ENCODE assay signal across 1 cellular context in genomic region chr14:100267990-100268389, GRCh38.
TF ChIP-seq lines count a peak whose summit lies in the region.

No MANE protein-coding gene starts in this region.

TF ChIP-seq in WTC11, 78 proteins besides CTCF, POLR2A, EP300 and RAD21 (continued from another document):
- TF ChIP-seq, protein P1, sequence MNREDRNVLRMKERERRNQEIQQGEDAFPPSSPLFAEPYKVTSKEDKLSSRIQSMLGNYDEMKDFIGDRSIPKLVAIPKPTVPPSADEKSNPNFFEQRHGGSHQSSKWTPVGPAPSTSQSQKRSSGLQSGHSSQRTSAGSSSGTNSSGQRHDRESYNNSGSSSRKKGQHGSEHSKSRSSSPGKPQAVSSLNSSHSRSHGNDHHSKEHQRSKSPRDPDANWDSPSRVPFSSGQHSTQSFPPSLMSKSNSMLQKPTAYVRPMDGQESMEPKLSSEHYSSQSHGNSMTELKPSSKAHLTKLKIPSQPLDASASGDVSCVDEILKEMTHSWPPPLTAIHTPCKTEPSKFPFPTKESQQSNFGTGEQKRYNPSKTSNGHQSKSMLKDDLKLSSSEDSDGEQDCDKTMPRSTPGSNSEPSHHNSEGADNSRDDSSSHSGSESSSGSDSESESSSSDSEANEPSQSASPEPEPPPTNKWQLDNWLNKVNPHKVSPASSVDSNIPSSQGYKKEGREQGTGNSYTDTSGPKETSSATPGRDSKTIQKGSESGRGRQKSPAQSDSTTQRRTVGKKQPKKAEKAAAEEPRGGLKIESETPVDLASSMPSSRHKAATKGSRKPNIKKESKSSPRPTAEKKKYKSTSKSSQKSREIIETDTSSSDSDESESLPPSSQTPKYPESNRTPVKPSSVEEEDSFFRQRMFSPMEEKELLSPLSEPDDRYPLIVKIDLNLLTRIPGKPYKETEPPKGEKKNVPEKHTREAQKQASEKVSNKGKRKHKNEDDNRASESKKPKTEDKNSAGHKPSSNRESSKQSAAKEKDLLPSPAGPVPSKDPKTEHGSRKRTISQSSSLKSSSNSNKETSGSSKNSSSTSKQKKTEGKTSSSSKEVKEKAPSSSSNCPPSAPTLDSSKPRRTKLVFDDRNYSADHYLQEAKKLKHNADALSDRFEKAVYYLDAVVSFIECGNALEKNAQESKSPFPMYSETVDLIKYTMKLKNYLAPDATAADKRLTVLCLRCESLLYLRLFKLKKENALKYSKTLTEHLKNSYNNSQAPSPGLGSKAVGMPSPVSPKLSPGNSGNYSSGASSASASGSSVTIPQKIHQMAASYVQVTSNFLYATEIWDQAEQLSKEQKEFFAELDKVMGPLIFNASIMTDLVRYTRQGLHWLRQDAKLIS (CRISPR knock-in tag; IDR thresholded peaks at IDR 0.05; ENCODE audit: borderline replicate concordance) = no peak
